In genomic region chr9:31821583-31821982, GRCh38 we compare ENCODE assay signal across 21 cellular contexts.
"Had no signal": no experiment of that assay in that cellular context is flagged by ENCODE, and none has a peak within 500 bp of the region (broad histone marks: within the 10 kb centered on the region; RNA-seq: fewer than 3 reads in every experiment).

No MANE protein-coding gene starts in this region.

- H3K4me1 ChIP-seq: colonic mucosa, esophagus squamous epithelium, gastrocnemius medialis, heart right ventricle, lower lobe of right lung had no signal

- H3K9me3 ChIP-seq: colonic mucosa, esophagus squamous epithelium, gastrocnemius medialis, heart right ventricle, lower lobe of right lung, mucosa of descending colon had no signal

- H3K27ac ChIP-seq: colonic mucosa, epithelial cell of prostate, esophagus squamous epithelium, gastrocnemius medialis, heart right ventricle, lower lobe of right lung had no signal

- DNase-seq: colonic mucosa; cortex of kidney; effector CD8-positive, alpha-beta T cell; effector memory CD8-positive, alpha-beta T cell; endodermal cell; erythroblast; esophagus squamous epithelium; foreskin fibroblast; foreskin melanocyte; gastrocnemius medialis; glutamatergic neuron; head of caudate nucleus; heart right ventricle; hippocampal formation; left cardiac atrium; left ventricle myocardium superior; lower lobe of right lung; mesenchymal stem cell; mucosa of descending colon had no signal

- H3K4me3 ChIP-seq: colonic mucosa, esophagus squamous epithelium, gastrocnemius medialis, heart right ventricle, lower lobe of right lung, mucosa of descending colon had no signal

- ATAC-seq: effector memory CD8-positive, alpha-beta T cell; esophagus mucosa; gastrocnemius medialis; heart right ventricle; left cardiac atrium; left ventricle myocardium superior; mucosa of descending colon had no signal

- H3K27me3 ChIP-seq: colonic mucosa, esophagus squamous epithelium, gastrocnemius medialis, heart right ventricle had no signal

- H3K36me3 ChIP-seq: colonic mucosa, esophagus squamous epithelium, gastrocnemius medialis, heart right ventricle, lower lobe of right lung had no signal
